ENCODE assay signal across 15 cellular contexts in genomic region chr4:138401330-138401729, GRCh38.
DNase-seq lines count a peak whose midpoint lies in the region; ATAC-seq and TF ChIP-seq lines count a peak whose summit lies in the region.
"Had no signal": no experiment of that assay in that cellular context is flagged by ENCODE, and none has a peak within 500 bp of the region (broad histone marks: within the 10 kb centered on the region; RNA-seq: fewer than 3 reads in every experiment).

No MANE protein-coding gene starts in this region.

- TF ChIP-seq POLR2A in ovary (IDR thresholded peaks at IDR 0.05), result no peak

- intact Hi-C loops in ovary (cut with DNase I), result no loop called here

- H3K27me3 ChIP-seq in cardiac muscle cell, result no peaks in the 10 kb centered on the region
- H3K27me3 ChIP-seq in ovary, result no peaks in the 10 kb centered on the region

- TF ChIP-seq CTCF in cardiac muscle cell (IDR thresholded peaks at IDR 0.05; ENCODE audit: low read depth, low read length) (no peak), ovary (IDR thresholded peaks at IDR 0.05) (no peak), glutamatergic neuron (IDR thresholded peaks at IDR 0.05; ENCODE audit: partially characterized antibody, unreplicated experiment) (no peak)

- H3K4me3 Mint-ChIP-seq in glutamatergic neuron (ENCODE audit: unreplicated experiment), result no peak overlapping the region
- H3K4me3 Mint-ChIP-seq: natural killer cell treated with Interleukin-12 subunit alpha and Interleukin-12 subunit beta and Interleukin-15 and Interleukin-18, amount 100 ng/mL, for 72 hours; stimulated activated naive CD8-positive, alpha-beta T cell treated with anti-CD3 and anti-CD28 coated beads, Interleukin-15, amount 100 ng/mL, for 72 hours had no signal

- DNase-seq in G401 (ENCODE audit: low spot score) (peak; percentile 30), M059J (ENCODE audit: low read depth) (peak; percentile 70), cardiac muscle cell (ENCODE audit: low read depth in 1 of 2, low spot score in 1 of 2) (peak; percentile 19 to 38), ovary (peak; percentile 41 to 58 (median 53)), glutamatergic neuron (no peak)
- no peak for DNase-seq in activated naive CD4-positive, alpha-beta T cell (lab: John Stamatoyannopoulos, UW)
- DNase-seq: activated effector memory CD4-positive, alpha-beta T cell treated with anti-CD3 and anti-CD28 coated beads, Interleukin-2, amount 50 U/mL, for 16 hours; dermis blood vessel endothelial cell; DMS53; lower lobe of right lung; stimulated activated naive CD8-positive, alpha-beta T cell treated with anti-CD3 and anti-CD28 coated beads, Interleukin-15, amount 100 ng/mL, for 72 hours had no signal

- H3K36me3 Mint-ChIP-seq in glutamatergic neuron (ENCODE audit: unreplicated experiment), result no peaks in the 10 kb centered on the region
- H3K36me3 Mint-ChIP-seq: natural killer cell treated with Interleukin-12 subunit alpha and Interleukin-12 subunit beta and Interleukin-15 and Interleukin-18, amount 100 ng/mL, for 72 hours had no signal

- H3K4me3 ChIP-seq in cardiac muscle cell (no peak overlapping the region), ovary (no peak overlapping the region)
- H3K4me3 ChIP-seq: lower lobe of right lung, skin epidermis had no signal

- in situ Hi-C loops in G401 (cut with HindIII; ENCODE audit: low sequenced_read_pairs), result no loop called here

- peaks cover 3% of the 10 kb centered on the region for H3K4me1 Mint-ChIP-seq in glutamatergic neuron (ENCODE audit: low read depth, unreplicated experiment)
- H3K4me1 Mint-ChIP-seq: stimulated activated naive CD8-positive, alpha-beta T cell treated with anti-CD3 and anti-CD28 coated beads, Interleukin-15, amount 100 ng/mL, for 72 hours had no signal

- no peak overlapping the region for H3K27ac Mint-ChIP-seq in glutamatergic neuron (ENCODE audit: unreplicated experiment)
- H3K27ac Mint-ChIP-seq: natural killer cell treated with Interleukin-12 subunit alpha and Interleukin-12 subunit beta and Interleukin-15 and Interleukin-18, amount 100 ng/mL, for 72 hours; stimulated activated naive CD8-positive, alpha-beta T cell treated with anti-CD3 and anti-CD28 coated beads, Interleukin-15, amount 100 ng/mL, for 72 hours had no signal

- H3K36me3 ChIP-seq in cardiac muscle cell (no peaks in the 10 kb centered on the region), ovary (no peaks in the 10 kb centered on the region)
- H3K36me3 ChIP-seq: lower lobe of right lung had no signal

- TF ChIP-seq EP300 in ovary (IDR thresholded peaks at IDR 0.05), result no peak

- 3 to 4% (median 3%) methylated on average over 3 of the region's 3 CpGs for WGBS in ovary, 3 donors

- no peaks in the 10 kb centered on the region for H3K27me3 Mint-ChIP-seq in glutamatergic neuron (ENCODE audit: unreplicated experiment)
- H3K27me3 Mint-ChIP-seq: natural killer cell treated with Interleukin-12 subunit alpha and Interleukin-12 subunit beta and Interleukin-15 and Interleukin-18, amount 100 ng/mL, for 72 hours; stimulated activated naive CD8-positive, alpha-beta T cell treated with anti-CD3 and anti-CD28 coated beads, Interleukin-15, amount 100 ng/mL, for 72 hours had no signal

- H3K9me3 ChIP-seq in cardiac muscle cell (ENCODE audit: low read depth) (no peaks in the 10 kb centered on the region), ovary (no peaks in the 10 kb centered on the region)
- H3K9me3 ChIP-seq: lower lobe of right lung had no signal

- H3K27ac ChIP-seq in cardiac muscle cell (peak overlapping the region; percentile 21), ovary (no peak overlapping the region)
- H3K27ac ChIP-seq: lower lobe of right lung, skin epidermis had no signal

- peaks cover 2% of the 10 kb centered on the region for H3K9me3 Mint-ChIP-seq in glutamatergic neuron (ENCODE audit: unreplicated experiment)
- H3K9me3 Mint-ChIP-seq: stimulated activated naive CD8-positive, alpha-beta T cell treated with anti-CD3 and anti-CD28 coated beads, Interleukin-15, amount 100 ng/mL, for 72 hours had no signal

- ATAC-seq in HG02610 (IDR thresholded peaks at IDR 0.05; ENCODE audit: unreplicated experiment), result no peak
- ATAC-seq: esophagus mucosa; lower lobe of right lung; natural killer cell treated with Interleukin-12 subunit alpha and Interleukin-12 subunit beta and Interleukin-15 and Interleukin-18, amount 100 ng/mL, for 72 hours; stimulated activated naive CD8-positive, alpha-beta T cell treated with anti-CD3 and anti-CD28 coated beads, Interleukin-15, amount 100 ng/mL, for 72 hours had no signal

- H3K4me1 ChIP-seq in cardiac muscle cell (ENCODE audit: low read depth) (peaks cover 33% of the 10 kb centered on the region), ovary (ENCODE audit: insufficient read depth) (no peaks in the 10 kb centered on the region)
- H3K4me1 ChIP-seq: lower lobe of right lung had no signal

Comparison
In these comparisons a context has a peak if more than half of its experiments do, and no peak if none do; other contexts are left out.
1. DNase-seq: peak in G401 (single experiment), M059J (single experiment), cardiac muscle cell (2 of 2) and ovary (5 of 5); none in glutamatergic neuron (single experiment) and activated naive CD4-positive, alpha-beta T cell (0 of 4).